Comparison of ENCODE assay signal across 9 cellular contexts in the genomic region with DNA sequence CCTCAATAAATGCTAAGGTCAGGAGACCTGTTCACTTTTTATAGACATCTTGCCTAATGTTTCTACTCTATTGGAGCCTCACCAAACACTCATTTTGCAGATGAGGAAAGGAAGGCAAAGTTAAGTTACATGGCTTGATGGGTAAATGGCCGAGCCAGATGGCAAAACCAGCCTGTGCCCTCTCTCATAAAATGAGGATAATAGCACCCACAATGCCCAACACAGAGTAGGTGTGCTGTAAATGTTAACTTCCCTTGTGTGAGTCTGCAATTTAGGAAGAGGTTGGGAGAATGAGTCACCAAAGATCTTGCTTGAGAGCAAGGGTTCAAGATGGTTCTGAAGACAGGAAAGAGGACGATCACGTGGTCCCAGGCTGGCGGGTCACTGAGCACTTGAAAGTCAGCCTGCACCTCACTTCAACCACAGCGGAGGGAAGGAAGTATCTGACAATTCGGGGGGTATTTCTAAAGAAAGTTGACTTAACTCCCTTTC. TPM values are rescaled to one million over a fixed set of nuclear protein-coding genes. Genes with fewer than 3 reads are reported as not detected.
A peak's percentile ranks its signal among the peaks of the same experiment; 100 is the strongest.
DNase-seq lines count a peak whose midpoint lies in the region; ATAC-seq and TF ChIP-seq lines count a peak whose summit lies in the region.
"Had no signal": no experiment of that assay in that cellular context is flagged by ENCODE, and none has a peak within 500 bp of the region (broad histone marks: within the 10 kb centered on the region; RNA-seq: fewer than 3 reads in every experiment).

No MANE protein-coding gene starts in this region.

- H3K27me3 Mint-ChIP-seq in activated CD8-positive, alpha-beta T cell treated with anti-CD3 and anti-CD28 coated beads for 36 hours, result no peaks in the 10 kb centered on the region

- no peak overlapping the region for H3K4me3 ChIP-seq in WERI-Rb-1 (ENCODE audit: low read depth, low read length)
- H3K4me3 ChIP-seq: thoracic aorta had no signal

- TF ChIP-seq CTCF in activated CD8-positive, alpha-beta T cell treated with anti-CD3 and anti-CD28 coated beads for 36 hours (IDR thresholded peaks at IDR 0.05), result no peak
- no peak for TF ChIP-seq CTCF in WERI-Rb-1 (IDR thresholded peaks at IDR 0.05; ENCODE audit: low read depth, low read length)

- intact Hi-C loops in activated CD8-positive, alpha-beta T cell treated with anti-CD3 and anti-CD28 coated beads for 36 hours (cut with micrococcal nuclease), result loop anchor here (10.0 kb wide), 1 partner anchor 79 kb away; no protein-coding TSS in a partner anchor
- intact Hi-C loops in cardiac septum (cut with DNase I), result no loop called here

- peak overlapping the region; percentile 90 for H3K4me3 Mint-ChIP-seq in activated CD8-positive, alpha-beta T cell treated with anti-CD3 and anti-CD28 coated beads for 36 hours
- H3K4me3 Mint-ChIP-seq in stimulated activated effector memory CD8-positive, alpha-beta T cell treated with anti-CD3 and anti-CD28 coated beads, Interleukin-12 subunit alpha, Interleukin-12 subunit beta, amount 100 ng/mL, for 72 hours, result peak overlapping the region; percentile 73

- peaks cover 24% of the 10 kb centered on the region for H3K9me3 ChIP-seq in WERI-Rb-1 (ENCODE audit: severe bottlenecking)
- H3K9me3 ChIP-seq: thoracic aorta had no signal

- H3K9me3 Mint-ChIP-seq in activated CD8-positive, alpha-beta T cell treated with anti-CD3 and anti-CD28 coated beads for 36 hours, result peaks cover 3% of the 10 kb centered on the region
- H3K9me3 Mint-ChIP-seq in stimulated activated effector memory CD8-positive, alpha-beta T cell treated with anti-CD3 and anti-CD28 coated beads, Interleukin-12 subunit alpha, Interleukin-12 subunit beta, amount 100 ng/mL, for 72 hours, result no peaks in the 10 kb centered on the region

- no peak overlapping the region for H3K27ac ChIP-seq in WERI-Rb-1
- H3K27ac ChIP-seq: thoracic aorta had no signal

- H3K4me1 Mint-ChIP-seq in activated CD8-positive, alpha-beta T cell treated with anti-CD3 and anti-CD28 coated beads for 36 hours (ENCODE audit: low read depth), result peaks cover 66% of the 10 kb centered on the region
- H3K4me1 Mint-ChIP-seq in stimulated activated effector memory CD8-positive, alpha-beta T cell treated with anti-CD3 and anti-CD28 coated beads, Interleukin-12 subunit alpha, Interleukin-12 subunit beta, amount 100 ng/mL, for 72 hours, result peaks cover 77% of the 10 kb centered on the region

- no peaks in the 10 kb centered on the region for H3K36me3 ChIP-seq in WERI-Rb-1
- H3K36me3 ChIP-seq: thoracic aorta had no signal

- peaks cover 75% of the 10 kb centered on the region for H3K36me3 Mint-ChIP-seq in activated CD8-positive, alpha-beta T cell treated with anti-CD3 and anti-CD28 coated beads for 36 hours (ENCODE audit: low read depth)
- H3K36me3 Mint-ChIP-seq in stimulated activated effector memory CD8-positive, alpha-beta T cell treated with anti-CD3 and anti-CD28 coated beads, Interleukin-12 subunit alpha, Interleukin-12 subunit beta, amount 100 ng/mL, for 72 hours, result peaks cover 15% of the 10 kb centered on the region

- H3K27ac Mint-ChIP-seq in activated CD8-positive, alpha-beta T cell treated with anti-CD3 and anti-CD28 coated beads for 36 hours, result peak overlapping the region; percentile 94
- H3K27ac Mint-ChIP-seq in stimulated activated effector memory CD8-positive, alpha-beta T cell treated with anti-CD3 and anti-CD28 coated beads, Interleukin-12 subunit alpha, Interleukin-12 subunit beta, amount 100 ng/mL, for 72 hours, result peak overlapping the region; percentile 56

- DNase-seq in KBM-7 (peak; percentile 78), kidney tubule cell (ENCODE audit: low spot score) (peak; percentile 50), WERI-Rb-1 (no peak), cardiac septum (ENCODE audit: low spot score) (no peak), COR-L47 (lab: John Stamatoyannopoulos, UW) (no peak)
- DNase-seq in activated CD8-positive, alpha-beta T cell treated with anti-CD3 and anti-CD28 coated beads for 36 hours, result peak; percentile 90
- DNase-seq in stimulated activated effector memory CD8-positive, alpha-beta T cell treated with anti-CD3 and anti-CD28 coated beads, Interleukin-12 subunit alpha, Interleukin-12 subunit beta, amount 100 ng/mL, for 72 hours (ENCODE audit: low spot score in 2 of 2), result peak; percentile 32 to 75

- in situ Hi-C loops in KBM-7 (cut with MboI; ENCODE audit: low pct_unique_long_range_greater_than_20kb, low sequenced_read_pairs), result no loop called here

- POLR2A ChIA-PET in activated CD8-positive, alpha-beta T cell treated with anti-CD3 and anti-CD28 coated beads for 36 hours (lab: Charles Lee), result interaction anchor here (0.9 kb wide), 1 partner anchor 26 kb away, joined by 3 read pairs; no protein-coding TSS in a partner anchor

- peak; percentile 46 for ATAC-seq in activated CD8-positive, alpha-beta T cell treated with anti-CD3 and anti-CD28 coated beads for 36 hours
- peak; percentile 52 for ATAC-seq in stimulated activated effector memory CD8-positive, alpha-beta T cell treated with anti-CD3 and anti-CD28 coated beads, Interleukin-12 subunit alpha, Interleukin-12 subunit beta, amount 100 ng/mL, for 72 hours
- ATAC-seq in GM21526 (IDR thresholded peaks at IDR 0.05; ENCODE audit: low FRiP score, unreplicated experiment), result no peak

- no peaks in the 10 kb centered on the region for H3K27me3 ChIP-seq in WERI-Rb-1 (ENCODE audit: insufficient read depth, low read depth, severe bottlenecking)

- CTCF ChIA-PET in activated CD8-positive, alpha-beta T cell treated with anti-CD3 and anti-CD28 coated beads for 36 hours (lab: Charles Lee), result interaction anchor here (0.9 to 1.2 kb wide), 2 partner anchors 8 to 59 kb away, joined by 3 to 4 read pairs; no protein-coding TSS in a partner anchor

RNA-seq across cellular contexts. Expression of gene KCNK5, which starts 3.3 kb away (rescaled TPM):
- 10 to 100 TPM; 25.0 to 25.9 TPM for total RNA-seq in activated CD8-positive, alpha-beta T cell treated with anti-CD3 and anti-CD28 coated beads for 36 hours
- 0.19 TPM for total RNA-seq in cardiac septum

Comparison
In these comparisons a context has a peak if more than half of its experiments do, and no peak if none do; other contexts are left out.
1. DNase-seq: peak in KBM-7 (single experiment), activated CD8-positive, alpha-beta T cell treated with anti-CD3 and anti-CD28 coated beads for 36 hours (single experiment), kidney tubule cell (single experiment) and stimulated activated effector memory CD8-positive, alpha-beta T cell treated with anti-CD3 and anti-CD28 coated beads, Interleukin-12 subunit alpha, Interleukin-12 subunit beta, amount 100 ng/mL, for 72 hours (2 of 2); none in WERI-Rb-1 (single experiment), cardiac septum (single experiment) and COR-L47 (single experiment).
2. RNA of gene KCNK5, which starts 3.3 kb away (total RNA-seq): 25.0 to 25.9 TPM in activated CD8-positive, alpha-beta T cell treated with anti-CD3 and anti-CD28 coated beads for 36 hours; 0.19 TPM in cardiac septum (single experiment); every median in the first group is over 10 times any median in the second.